Comparison of ENCODE assay signal across 17 cellular contexts in the genomic region with DNA sequence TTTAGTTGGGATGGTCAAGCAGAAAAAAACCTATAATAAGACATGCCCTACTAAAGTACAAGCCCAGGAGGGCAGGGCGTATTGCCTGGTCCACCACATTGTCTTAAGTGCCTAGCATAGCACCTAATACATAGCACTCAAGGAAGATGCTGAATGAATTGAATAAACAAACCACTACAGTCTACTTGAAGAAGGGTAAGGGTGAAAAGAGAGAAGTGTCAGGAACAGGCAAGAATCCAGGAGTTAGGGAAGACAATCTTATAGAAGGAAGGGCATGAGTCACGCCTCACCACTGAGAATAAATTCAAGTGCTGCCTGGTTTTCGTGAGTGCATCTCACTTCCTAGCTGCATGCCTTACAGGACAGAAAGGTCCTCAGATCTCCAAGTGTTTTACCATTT. TPM values are rescaled to one million over a fixed set of nuclear protein-coding genes. Genes with fewer than 3 reads are reported as not detected.
DNase-seq lines count a peak whose midpoint lies in the region; ATAC-seq and TF ChIP-seq lines count a peak whose summit lies in the region.
"Had no signal": no experiment of that assay in that cellular context is flagged by ENCODE, and none has a peak within 500 bp of the region (broad histone marks: within the 10 kb centered on the region; RNA-seq: fewer than 3 reads in every experiment).

No MANE protein-coding gene starts in this region.

- H3K4me1 ChIP-seq in upper lobe of right lung: peaks cover 12% of the 10 kb centered on the region

- intact Hi-C loops in upper lobe of right lung (cut with DNase I): no loop called here

- no peaks in the 10 kb centered on the region for H3K27me3 ChIP-seq in upper lobe of right lung

- no peaks in the 10 kb centered on the region for H3K36me3 ChIP-seq in upper lobe of right lung

- peak overlapping the region; percentile 53 for H3K27ac ChIP-seq in upper lobe of right lung
- H3K27ac ChIP-seq: 22Rv1, skin epidermis had no signal

- no peak for TF ChIP-seq CTCF in upper lobe of right lung (IDR thresholded peaks at IDR 0.05)
- TF ChIP-seq CTCF in GM20000 (IDR thresholded peaks at IDR 0.05; ENCODE audit: extremely low read depth, missing control alignments): no peak

- no peaks in the 10 kb centered on the region for H3K9me3 ChIP-seq in upper lobe of right lung

- no peak overlapping the region for H3K4me3 ChIP-seq in upper lobe of right lung
- H3K4me3 ChIP-seq: skin epidermis had no signal

- ATAC-seq in upper lobe of right lung (peak; percentile 62), HG02642 (IDR thresholded peaks at IDR 0.05; ENCODE audit: poor library complexity, unreplicated experiment) (no peak)

- peak; percentile 20 for DNase-seq in DMS53 (lab: John Stamatoyannopoulos, UW)
- DNase-seq in DMS53 treated with DMSO at 0.1 percent for 48 hours (lab: John Stamatoyannopoulos, UW; ENCODE audit: unreplicated experiment): no peak
- DNase-seq in amniotic epithelial cell (ENCODE audit: low read depth): peak; percentile 51
- DNase-seq in iris pigment epithelial cell (ENCODE audit: low read depth): peak; percentile 66
- no peak for DNase-seq in upper lobe of right lung
- no peak for DNase-seq in MV-4-11 (lab: John Stamatoyannopoulos, UW)
- no peak for DNase-seq in GM20000 (ENCODE audit: low spot score)
- DNase-seq: activated T-cell treated with anti-CD3 and anti-CD28 coated beads, Interleukin-2, amount 50 U/mL, for 24 hours; CD8-positive, alpha-beta memory T cell; NCI-H1105 had no signal

RNA-seq across cellular contexts. Expression of a gene that starts 13.9 kb away (rescaled TPM):
- 31.8 TPM for total RNA-seq in upper lobe of right lung
- total RNA-seq: CD8-positive, alpha-beta memory T cell; glomerular endothelial cell; T-helper 1 cell treated with Interleukin-12 subunit alpha and Interleukin-12 subunit beta and Interleukin-4 antibody, amounts not matched to agents 30 ng/mL and 1 ng/mL, for 36 hours had no signal

RNA-seq across cellular contexts. Expression of a gene that starts 20.6 kb away (rescaled TPM):
- not detected for total RNA-seq in upper lobe of right lung
- total RNA-seq: CD8-positive, alpha-beta memory T cell; glomerular endothelial cell; kidney epithelial cell; subcutaneous adipose tissue; T-helper 1 cell treated with Interleukin-12 subunit alpha and Interleukin-12 subunit beta and Interleukin-4 antibody, amounts not matched to agents 30 ng/mL and 1 ng/mL, for 36 hours had no signal

RNA-seq across cellular contexts. Expression of a gene that starts 24.2 kb away (rescaled TPM):
- not detected for total RNA-seq in upper lobe of right lung
- total RNA-seq: CD8-positive, alpha-beta memory T cell; glomerular endothelial cell; kidney epithelial cell; subcutaneous adipose tissue; T-helper 1 cell treated with Interleukin-12 subunit alpha and Interleukin-12 subunit beta and Interleukin-4 antibody, amounts not matched to agents 30 ng/mL and 1 ng/mL, for 36 hours had no signal

RNA-seq across cellular contexts. Expression of a gene that starts 37.4 kb away (rescaled TPM):
- total RNA-seq in upper lobe of right lung: not detected
- total RNA-seq: CD8-positive, alpha-beta memory T cell; glomerular endothelial cell; kidney epithelial cell; subcutaneous adipose tissue; T-helper 1 cell treated with Interleukin-12 subunit alpha and Interleukin-12 subunit beta and Interleukin-4 antibody, amounts not matched to agents 30 ng/mL and 1 ng/mL, for 36 hours had no signal

RNA-seq across cellular contexts. Expression of a gene that starts 41.7 kb away (rescaled TPM):
- not detected for total RNA-seq in upper lobe of right lung
- total RNA-seq: CD8-positive, alpha-beta memory T cell; glomerular endothelial cell; kidney epithelial cell; subcutaneous adipose tissue; T-helper 1 cell treated with Interleukin-12 subunit alpha and Interleukin-12 subunit beta and Interleukin-4 antibody, amounts not matched to agents 30 ng/mL and 1 ng/mL, for 36 hours had no signal

Comparison
In these comparisons a context has a peak if more than half of its experiments do, and no peak if none do; other contexts are left out.
1. DNase-seq: peak in DMS53 (single experiment), amniotic epithelial cell (single experiment) and iris pigment epithelial cell (single experiment); none in DMS53 treated with DMSO at 0.1 percent for 48 hours (single experiment), upper lobe of right lung (single experiment), MV-4-11 (single experiment) and GM20000 (single experiment).